18 cellular contexts compared by ENCODE assay signal in the genomic region with DNA sequence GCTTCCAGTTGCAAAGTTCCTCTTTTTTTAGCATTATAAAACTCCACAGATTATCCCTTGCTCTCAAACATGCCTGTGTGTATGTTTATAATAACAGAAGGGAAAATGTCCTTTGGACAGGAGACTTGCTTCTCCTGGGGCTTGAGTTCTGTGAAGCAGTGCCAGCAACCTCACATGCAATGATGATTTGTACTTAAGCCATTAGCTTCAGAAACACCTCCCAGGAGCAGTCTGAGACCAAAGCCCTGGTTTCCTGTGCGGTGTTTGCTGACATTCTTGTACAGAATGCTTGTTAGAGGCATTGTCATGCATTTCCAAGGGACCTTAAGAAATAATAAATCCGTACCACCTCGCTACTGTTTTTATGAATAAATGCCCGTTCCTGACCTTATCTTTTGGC.
A peak's percentile ranks its signal among the peaks of the same experiment; 100 is the strongest.
DNase-seq lines count a peak whose midpoint lies in the region; ATAC-seq and TF ChIP-seq lines count a peak whose summit lies in the region.
"Had no signal": no experiment of that assay in that cellular context is flagged by ENCODE, and none has a peak within 500 bp of the region (broad histone marks: within the 10 kb centered on the region; RNA-seq: fewer than 3 reads in every experiment).

No MANE protein-coding gene starts in this region.

- ATAC-seq in Right ventricle myocardium inferior (peak; percentile 67), heart left ventricle (peak in 3 of 4 donors; percentile 43 to 52 (median 52)), HG03196 (IDR thresholded peaks at IDR 0.05; ENCODE audit: unreplicated experiment) (no peak)
- ATAC-seq: HepG2 had no signal

- H2AFZ ChIP-seq in mesenchymal stem cell (ENCODE audit: low read depth, low read length) = no peak overlapping the region

- no peak overlapping the region for H2AK5ac ChIP-seq in mesenchymal stem cell (ENCODE audit: low read length, severe bottlenecking)

- H3K4me1 ChIP-seq in heart left ventricle (peaks cover 0 to 34% (median 17%) of the 10 kb centered on the region in 12 donors), mesenchymal stem cell (ENCODE audit: control insufficient read depth, insufficient read depth, low read depth, low read length) (peaks cover 3% of the 10 kb centered on the region)
- H3K4me1 ChIP-seq: BE2C, HAP-1 had no signal

- H3K27me3 Mint-ChIP-seq in nephron (ENCODE audit: low read depth) = peaks cover 4% of the 10 kb centered on the region
- H3K27me3 Mint-ChIP-seq: CD4-positive, alpha-beta T cell had no signal

- no peak overlapping the region for H3K18ac ChIP-seq in mesenchymal stem cell (ENCODE audit: low read depth in 1 of 2, low read length in 2 of 2)

- H3K4me2 ChIP-seq in mesenchymal stem cell (ENCODE audit: low read length, poor library complexity, severe bottlenecking) = no peak overlapping the region

- no peak overlapping the region for H2BK12ac ChIP-seq in mesenchymal stem cell (ENCODE audit: low read length in 2 of 2)

- TF ChIP-seq POLR2A in heart left ventricle (IDR thresholded peaks at IDR 0.05) = no peak

- no peak overlapping the region for H4K91ac ChIP-seq in mesenchymal stem cell (ENCODE audit: low read length)

- H3K79me1 ChIP-seq in mesenchymal stem cell (replicated peaks; ENCODE audit: low read length, poor library complexity, severe bottlenecking) = no peaks in the 10 kb centered on the region

- H3K4me1 Mint-ChIP-seq in nephron = peaks cover 14% of the 10 kb centered on the region

- no peaks in the 10 kb centered on the region for H3K36me3 ChIP-seq in heart left ventricle
- H3K36me3 ChIP-seq in mesenchymal stem cell (ENCODE audit: control insufficient read depth in 1 of 2, insufficient read depth in 2 of 2, low read depth in 1 of 2, low read length in 2 of 2) = peaks cover 0 to 2% of the 10 kb centered on the region in 2 experiments
- H3K36me3 ChIP-seq: BE2C, HAP-1 had no signal

- no peak overlapping the region for H3K23ac ChIP-seq in mesenchymal stem cell (ENCODE audit: low read length in 2 of 2)

- H2BK15ac ChIP-seq in mesenchymal stem cell (ENCODE audit: low read depth, poor library complexity, severe bottlenecking) = no peak overlapping the region

- no peak overlapping the region for H4K8ac ChIP-seq in mesenchymal stem cell (ENCODE audit: low read length)

- H3K9me3 ChIP-seq in heart left ventricle = peaks cover 0 to 2% (median 0%) of the 10 kb centered on the region in 12 donors
- no peaks in the 10 kb centered on the region for H3K9me3 ChIP-seq in mesenchymal stem cell (ENCODE audit: control insufficient read depth, low read length)
- H3K9me3 ChIP-seq: BE2C had no signal

- intact Hi-C loops in Right ventricle myocardium inferior (cut with DNase I) = loop anchor here (5.0 kb wide), 1 partner anchor 80 kb away; no protein-coding TSS in a partner anchor
- intact Hi-C loops in cardiac septum (cut with DNase I) = loop anchor here (10.0 kb wide), 1 partner anchor 648 kb away; no protein-coding TSS in a partner anchor
- intact Hi-C loops in heart left ventricle (cut with DNase I) = loop anchor here in 1 of 10 donors (5.0 kb wide), 1 partner anchor 75 kb away; no protein-coding TSS in a partner anchor

- H3K14ac ChIP-seq in mesenchymal stem cell (ENCODE audit: low read length in 2 of 2) = no peak overlapping the region

- in situ Hi-C loops in GM13976 (cut with MboI; ENCODE audit: low sequenced_read_pairs, unreplicated experiment) = no loop called here

- H3K4ac ChIP-seq in mesenchymal stem cell (ENCODE audit: low read depth in 1 of 2, low read length in 2 of 2) = no peak overlapping the region

- peaks cover 3% of the 10 kb centered on the region for H3K9me3 Mint-ChIP-seq in nephron

- peak overlapping the region in 2 of 3 experiments; percentile 22 to 93 for H3K27ac Mint-ChIP-seq in nephron
- H3K27ac Mint-ChIP-seq: CD4-positive, alpha-beta T cell had no signal

- H3K27me3 ChIP-seq in heart left ventricle (no peaks in the 10 kb centered on the region), mesenchymal stem cell (ENCODE audit: control insufficient read depth in 1 of 2, insufficient read depth in 1 of 2, low read length in 2 of 2) (no peaks in the 10 kb centered on the region)
- H3K27me3 ChIP-seq: BE2C had no signal

- peak overlapping the region; percentile 6 to 79 (median 64) for H3K27ac ChIP-seq in heart left ventricle
- no peak overlapping the region for H3K27ac ChIP-seq in mesenchymal stem cell (ENCODE audit: low read length, poor library complexity, severe bottlenecking)

- WGBS in heart left ventricle, 4 donors = 29 to 41% (median 33%) methylated on average over 4 of the region's 4 CpGs
- 72% methylated on average over 4 of the region's 4 CpGs for WGBS in mesenchymal stem cell

- no peak overlapping the region for H2BK5ac ChIP-seq in mesenchymal stem cell (ENCODE audit: low read depth, low read length, poor library complexity, severe bottlenecking)

- TF ChIP-seq CTCF in heart left ventricle (IDR thresholded peaks at IDR 0.05) = no peak
- no peak for TF ChIP-seq CTCF in nephron (IDR thresholded peaks at IDR 0.05; ENCODE audit: unreplicated experiment in 3 of 3)
- TF ChIP-seq CTCF in GM13976 (IDR thresholded peaks at IDR 0.05; ENCODE audit: borderline replicate concordance, control extremely low read depth, extremely low read depth, insufficient read depth, missing control alignments) = no peak

- no peak overlapping the region for H3K4me3 Mint-ChIP-seq in nephron
- H3K4me3 Mint-ChIP-seq: CD4-positive, alpha-beta T cell had no signal

- no peaks in the 10 kb centered on the region for H3K36me3 Mint-ChIP-seq in nephron (ENCODE audit: low read depth)

- H2BK120ac ChIP-seq in mesenchymal stem cell (ENCODE audit: low read depth, low read length) = no peak overlapping the region

- no peak for DNase-seq in Right ventricle myocardium inferior (ENCODE audit: missing footprints)
- DNase-seq in cardiac septum (ENCODE audit: low spot score) = no peak
- peak in 1 of 5 donors; percentile 25 for DNase-seq in heart left ventricle
- no peak for DNase-seq in SIG-M5 treated with dmso at 0.1 percent for 504 hours (lab: John Stamatoyannopoulos, UW; ENCODE audit: unreplicated experiment)
- DNase-seq in GM13976 (ENCODE audit: low spot score) = no peak
- DNase-seq in mesenchymal stem cell = no peak
- DNase-seq: 8988T; BE2C; CD4-positive, alpha-beta T cell; KG1; NCI-H1092; NCI-H2081 treated with DMSO at 0.1 percent for 48 hours; NCI-H524; SHP77 treated with DMSO at 0.1 percent for 48 hours had no signal

- no peak overlapping the region for H3K4me3 ChIP-seq in heart left ventricle
- H3K4me3 ChIP-seq in mesenchymal stem cell (ENCODE audit: insufficient read depth in 1 of 2, low read depth in 1 of 2, low read length in 2 of 2) = no peak overlapping the region
- H3K4me3 ChIP-seq: HAP-1 had no signal

- no peak overlapping the region for H3K9ac ChIP-seq in mesenchymal stem cell (ENCODE audit: low read length)
